In genomic region chr14:22761734-22762133, GRCh38 we compare ENCODE assay signal across 29 cellular contexts.
"Had no signal": no experiment of that assay in that cellular context is flagged by ENCODE, and none has a peak within 500 bp of the region (broad histone marks: within the 10 kb centered on the region; RNA-seq: fewer than 3 reads in every experiment).

No MANE protein-coding gene starts in this region.

- H3K9me3 Mint-ChIP-seq: effector memory CD8-positive, alpha-beta T cell had no signal

- DNase-seq: colonic mucosa; cortex of kidney; dermis blood vessel endothelial cell; dorsolateral prefrontal cortex; effector CD4-positive, alpha-beta T cell; effector CD8-positive, alpha-beta T cell; effector memory CD4-positive, alpha-beta T cell; effector memory CD8-positive, alpha-beta T cell; endodermal cell; erythroblast; esophagus squamous epithelium; foreskin fibroblast; foreskin keratinocyte; foreskin melanocyte; gastrocnemius medialis; glutamatergic neuron; head of caudate nucleus; heart left ventricle; heart right ventricle had no signal

- H3K36me3 ChIP-seq: colonic mucosa, esophagus muscularis mucosa, esophagus squamous epithelium, gastrocnemius medialis had no signal

- H3K27me3 ChIP-seq: colonic mucosa, dorsolateral prefrontal cortex, esophagus muscularis mucosa, esophagus squamous epithelium, foreskin keratinocyte, gastrocnemius medialis, gastroesophageal sphincter, heart left ventricle, heart right ventricle had no signal

- H3K4me3 Mint-ChIP-seq: dendritic cell treated with granulocyte-macrophage colony-stimulating factor and Interleukin-4, amounts not matched to agents 40 ng/mL and 50 ng/mL, for 4 days; effector memory CD8-positive, alpha-beta T cell; endodermal cell had no signal

- FAIRE-seq: colon, endometrium, endothelial cell of umbilical vein, frontal cortex had no signal

- ATAC-seq: effector memory CD8-positive, alpha-beta T cell; esophagus mucosa; foreskin keratinocyte; gastrocnemius medialis; gastroesophageal sphincter; heart left ventricle; heart right ventricle had no signal

- H3K27me3 Mint-ChIP-seq: dendritic cell treated with granulocyte-macrophage colony-stimulating factor and Interleukin-4, amounts not matched to agents 40 ng/mL and 50 ng/mL, for 4 days; effector memory CD8-positive, alpha-beta T cell had no signal

- H3K9me3 ChIP-seq: colonic mucosa, gastrocnemius medialis had no signal

- H3K4me3 ChIP-seq: colonic mucosa, coronary artery, dorsolateral prefrontal cortex, esophagus muscularis mucosa, esophagus squamous epithelium, gastrocnemius medialis, gastroesophageal sphincter, heart left ventricle, heart right ventricle had no signal

- H3K4me1 ChIP-seq: colonic mucosa, foreskin keratinocyte had no signal

- H3K27ac ChIP-seq: colonic mucosa, coronary artery, dorsolateral prefrontal cortex, epithelial cell of prostate, esophagus muscularis mucosa, esophagus squamous epithelium, foreskin keratinocyte, gastrocnemius medialis, gastroesophageal sphincter, heart left ventricle, heart right ventricle had no signal

- H3K27ac Mint-ChIP-seq: dendritic cell treated with granulocyte-macrophage colony-stimulating factor and Interleukin-4, amounts not matched to agents 40 ng/mL and 50 ng/mL, for 4 days; effector memory CD8-positive, alpha-beta T cell; endodermal cell had no signal
